20 cellular contexts compared by ENCODE assay signal in genomic region chr5:141547921-141548320, GRCh38.
"Had no signal": no experiment of that assay in that cellular context is flagged by ENCODE, and none has a peak within 500 bp of the region (broad histone marks: within the 10 kb centered on the region; RNA-seq: fewer than 3 reads in every experiment).

No MANE protein-coding gene starts in this region.

- H3K27ac ChIP-seq: colonic mucosa, heart right ventricle, left lung, lower lobe of right lung, parathyroid adenoma, psoas muscle, spleen, testis, tibial nerve had no signal

- H3K27me3 ChIP-seq: colonic mucosa, heart right ventricle, left lung, spleen, testis, tibial nerve had no signal

- H3K4me3 Mint-ChIP-seq: nephron progenitor cell; stimulated activated memory B cell treated with anti-CD40 and anti-IgM and Interleukin-4, amounts not matched to agents 10 μg/mL and 1 μg/mL and 100 μg/mL, for 72 hours; stimulated activated naive CD8-positive, alpha-beta T cell treated with anti-CD3 and anti-CD28 coated beads, Interleukin-15, Interleukin-2, amounts not matched to agents 100 ng/mL and 50 ng/mL, for 24 hours had no signal

- H3K36me3 ChIP-seq: colonic mucosa had no signal

- H3K4me1 ChIP-seq: colonic mucosa, lower lobe of right lung, parathyroid adenoma, psoas muscle, spleen, testis, tibial nerve had no signal

- H3K4me3 ChIP-seq: colonic mucosa, heart right ventricle, left lung, lower lobe of right lung, psoas muscle, spleen, testis, tibial nerve had no signal

- ATAC-seq: esophagus mucosa; heart right ventricle; left lung; lower lobe of right lung; psoas muscle; sciatic nerve; stimulated activated memory B cell treated with anti-CD40 and anti-IgM and Interleukin-4, amounts not matched to agents 10 μg/mL and 1 μg/mL and 100 μg/mL, for 72 hours had no signal

- H3K79me2 ChIP-seq: parathyroid adenoma had no signal

- H3K4me1 Mint-ChIP-seq: nephron progenitor cell had no signal

- H3K9me3 ChIP-seq: colonic mucosa, testis had no signal

- H3K27ac Mint-ChIP-seq: nephron progenitor cell; stimulated activated memory B cell treated with anti-CD40 and anti-IgM and Interleukin-4, amounts not matched to agents 10 μg/mL and 1 μg/mL and 100 μg/mL, for 72 hours; stimulated activated naive CD8-positive, alpha-beta T cell treated with anti-CD3 and anti-CD28 coated beads, Interleukin-15, Interleukin-2, amounts not matched to agents 100 ng/mL and 50 ng/mL, for 24 hours had no signal

- H3K9ac ChIP-seq: parathyroid adenoma had no signal

- DNase-seq: cerebellar nuclear complex; colonic mucosa; heart right ventricle; left lung; lower lobe of right lung; midbrain; nephron progenitor cell; psoas muscle; retina; spleen; stimulated activated CD4-positive, alpha-beta T cell treated with anti-CD3 and anti-CD28 coated beads, Interleukin-15, amount 100 ng/mL, for 24 hours; stimulated activated CD4-positive, alpha-beta T cell treated with anti-CD3 and anti-CD28 coated beads, Interleukin-1b, Interleukin-23, amount 100 ng/mL, for 48 hours; stimulated activated CD4-positive, alpha-beta T cell treated with anti-CD3 and anti-CD28 coated beads, Interleukin-4, amount 100 ng/mL, for 24 hours; testis had no signal

- H3K27me3 Mint-ChIP-seq: stimulated activated memory B cell treated with anti-CD40 and anti-IgM and Interleukin-4, amounts not matched to agents 10 μg/mL and 1 μg/mL and 100 μg/mL, for 72 hours; stimulated activated naive CD8-positive, alpha-beta T cell treated with anti-CD3 and anti-CD28 coated beads, Interleukin-15, Interleukin-2, amounts not matched to agents 100 ng/mL and 50 ng/mL, for 24 hours had no signal

- H2AFZ ChIP-seq: parathyroid adenoma had no signal
